In genomic region chr16:3814755-3815154, GRCh38 we compare ENCODE assay signal across 25 cellular contexts.
"Had no signal": no experiment of that assay in that cellular context is flagged by ENCODE, and none has a peak within 500 bp of the region (broad histone marks: within the 10 kb centered on the region; RNA-seq: fewer than 3 reads in every experiment).

No MANE protein-coding gene starts in this region.

- ATAC-seq: left colon, lower lobe of right lung, natural killer cell, sciatic nerve had no signal

- H3K4me3 ChIP-seq: lower lobe of right lung, neural progenitor cell, psoas muscle, skin epidermis, suprapubic skin, thoracic aorta, tibial artery, uterus had no signal

- DNase-seq: hypothalamus; immature natural killer cell; kidney; left colon; lower lobe of right lung; mammary epithelial cell; mesenchymal stem cell; natural killer cell; nephron progenitor cell; occipital lobe; psoas muscle; stimulated activated CD4-positive, alpha-beta T cell treated with anti-CD3 and anti-CD28 coated beads, Interleukin-12 subunit alpha, Interleukin-12 subunit beta, amount 100 ng/mL, for 4 hours; stimulated activated CD4-positive, alpha-beta T cell treated with anti-CD3 and anti-CD28 coated beads, Interleukin-15, amount 100 ng/mL, for 24 hours; stimulated activated CD4-positive, alpha-beta T cell treated with anti-CD3 and anti-CD28 coated beads, Interleukin-2, amount 100 ng/mL, for 24 hours; stimulated activated CD4-positive, alpha-beta T cell treated with anti-CD3 and anti-CD28 coated beads, Interleukin-4, amount 100 ng/mL, for 1 hour; stimulated activated naive CD4-positive, alpha-beta T cell; tibial artery; uterus had no signal

- H3K9ac ChIP-seq: neural progenitor cell, parathyroid adenoma had no signal

- H3K36me3 ChIP-seq: thoracic aorta, uterus had no signal

- H2AFZ ChIP-seq: neural progenitor cell, parathyroid adenoma had no signal

- H3K4me2 ChIP-seq: neural progenitor cell had no signal

- H3K27ac ChIP-seq: lower lobe of right lung, neural progenitor cell, neutrophil, parathyroid adenoma, psoas muscle, skin epidermis, suprapubic skin, thoracic aorta, tibial artery, uterus had no signal

- H3K27me3 ChIP-seq: neural progenitor cell, neutrophil, suprapubic skin, tibial artery, uterus had no signal

- H3K9me3 ChIP-seq: lower lobe of right lung, neutrophil, psoas muscle, suprapubic skin, thoracic aorta, tibial artery, uterus had no signal
